Comparison of ENCODE assay signal across 27 cellular contexts in the genomic region with DNA sequence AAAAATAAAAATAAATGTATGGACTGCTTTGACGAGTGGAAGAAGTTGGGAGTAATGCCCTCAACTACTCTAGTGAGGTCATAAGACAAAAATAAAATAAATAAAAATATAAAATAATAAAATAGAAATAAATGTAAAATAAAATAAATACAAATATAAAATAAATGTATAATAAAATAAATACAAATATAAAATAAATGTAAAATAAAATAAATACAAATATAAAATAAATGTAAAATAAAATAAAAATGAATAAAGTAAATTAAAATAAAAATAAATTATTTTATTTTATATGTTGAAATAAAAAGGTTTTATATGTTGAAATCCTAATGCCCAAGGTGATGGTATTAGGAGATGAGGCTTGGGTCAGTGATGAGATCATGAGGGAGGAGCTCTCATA. TPM values are rescaled to one million over a fixed set of nuclear protein-coding genes. Genes with fewer than 3 reads are reported as not detected.
A peak's percentile ranks its signal among the peaks of the same experiment; 100 is the strongest.
DNase-seq lines count a peak whose midpoint lies in the region; ATAC-seq, FAIRE-seq and TF ChIP-seq lines count a peak whose summit lies in the region.
"Had no signal": no experiment of that assay in that cellular context is flagged by ENCODE, and none has a peak within 500 bp of the region (broad histone marks: within the 10 kb centered on the region; RNA-seq: fewer than 3 reads in every experiment).

No MANE protein-coding gene starts in this region.

- H3K9ac ChIP-seq in kidney (ENCODE audit: low read length in 2 of 2), result no peak overlapping the region
- H3K9ac ChIP-seq: KMS-11 had no signal

- no peaks in the 10 kb centered on the region for H3K36me3 Mint-ChIP-seq in T-cell
- H3K36me3 Mint-ChIP-seq: CD4-positive, CD25-positive, alpha-beta regulatory T cell had no signal

- peak overlapping the region; percentile 79 for H3K27ac ChIP-seq in left ventricle myocardium inferior (replicated peaks)
- H3K27ac ChIP-seq in right atrium auricular region, result no peak overlapping the region
- no peak overlapping the region for H3K27ac ChIP-seq in kidney (ENCODE audit: low read depth in 2 of 2, low read length in 2 of 2)
- H3K27ac ChIP-seq: KMS-11 had no signal

- no peak for DNase-seq in left ventricle myocardium inferior
- no peak for DNase-seq in right atrium auricular region (ENCODE audit: low spot score)
- no peak for DNase-seq in kidney
- no peak for DNase-seq in T-cell
- no peak for DNase-seq in epidermal melanocyte (ENCODE audit: insufficient read length, low spot score)
- no peak for DNase-seq in NCI-H1436 treated with DMSO at 0.1 percent for 48 hours (lab: John Stamatoyannopoulos, UW)
- DNase-seq in OCI-M2 (lab: John Stamatoyannopoulos, UW; ENCODE audit: unreplicated experiment), result no peak
- DNase-seq: CD4-positive, CD25-positive, alpha-beta regulatory T cell; COR-L47; DND-41; GOT3; NCI-H1105; NCI-H1694; NCI-H2081; NCI-H2171; NCI-H524 treated with DMSO at 0.1 percent for 48 hours; RPMI8226; SIG-M5; T-helper 1 cell had no signal

- FAIRE-seq in TTC549 (lab: Jason Lieb, UNC) (peak; percentile 96), kidney (lab: Jason Lieb, UNC) (peak; percentile 99)
- FAIRE-seq: GM12892, GM18507 had no signal

- H3K27me3 ChIP-seq in left ventricle myocardium inferior (ENCODE audit: low read depth) (peaks cover 4% of the 10 kb centered on the region), right atrium auricular region (no peaks in the 10 kb centered on the region)

- peaks cover 21 to 32% of the 10 kb centered on the region in 2 donors for H3K27me3 Mint-ChIP-seq in T-cell

- CTCF ChIA-PET in T-cell (lab: Charles Lee), result no interaction called here

- H3K27ac Mint-ChIP-seq in T-cell, result no peak overlapping the region
- H3K27ac Mint-ChIP-seq: CD4-positive, CD25-positive, alpha-beta regulatory T cell had no signal

- no peak for ATAC-seq in T-cell (replicated peaks in 1 of 4)
- ATAC-seq: HCT116 had no signal

- peaks cover 0 to 4% (median 3%) of the 10 kb centered on the region in 3 donors for H3K9me3 Mint-ChIP-seq in T-cell

- POLR2A ChIA-PET in T-cell (lab: Charles Lee), result no interaction called here

- no peaks in the 10 kb centered on the region for H3K4me1 Mint-ChIP-seq in T-cell
- H3K4me1 Mint-ChIP-seq: CD4-positive, CD25-positive, alpha-beta regulatory T cell had no signal

- H3K9me3 ChIP-seq in left ventricle myocardium inferior (replicated peaks) (peaks cover 2% of the 10 kb centered on the region), right atrium auricular region (peaks cover 0 to 2% of the 10 kb centered on the region in 2 donors), kidney (ENCODE audit: control insufficient read depth in 1 of 2, low read length in 2 of 2) (no peaks in the 10 kb centered on the region)

- TF ChIP-seq CTCF in left ventricle myocardium inferior (IDR thresholded peaks at IDR 0.05; ENCODE audit: borderline replicate concordance) (no peak), right atrium auricular region (IDR thresholded peaks at IDR 0.05) (no peak), kidney (IDR thresholded peaks at IDR 0.05; ENCODE audit: borderline replicate concordance, extremely low read depth, insufficient read depth) (no peak)

- H3K4me1 ChIP-seq in left ventricle myocardium inferior (peaks cover 20% of the 10 kb centered on the region), right atrium auricular region (peaks cover 0 to 9% of the 10 kb centered on the region in 2 donors), kidney (ENCODE audit: control insufficient read depth in 1 of 2, insufficient read depth in 1 of 2, low read depth in 1 of 2, low read length in 2 of 2) (peaks cover 0 to 3% of the 10 kb centered on the region in 2 donors)

- no peak overlapping the region for H3K4me3 Mint-ChIP-seq in T-cell
- H3K4me3 Mint-ChIP-seq: CD4-positive, CD25-positive, alpha-beta regulatory T cell had no signal

- intact Hi-C loops in left ventricle myocardium inferior (cut with micrococcal nuclease), result no loop called here
- intact Hi-C loops in kidney (cut with DNase I), result no loop called here

- H3K36me3 ChIP-seq in left ventricle myocardium inferior, result no peaks in the 10 kb centered on the region
- no peaks in the 10 kb centered on the region for H3K36me3 ChIP-seq in right atrium auricular region
- no peaks in the 10 kb centered on the region for H3K36me3 ChIP-seq in kidney (ENCODE audit: control insufficient read depth in 1 of 2, insufficient read depth in 2 of 2, low read length in 2 of 2)

- H3K4me3 ChIP-seq in left ventricle myocardium inferior (no peak overlapping the region), right atrium auricular region (no peak overlapping the region), kidney (ENCODE audit: low read length in 2 of 2) (no peak overlapping the region)

RNA-seq across cellular contexts. Expression of a gene that starts 20.1 kb away (rescaled TPM):
- not detected for total RNA-seq in left ventricle myocardium inferior
- total RNA-seq in right atrium auricular region, result not detected
- not detected for total RNA-seq in kidney
- polyA plus RNA-seq in kidney (ENCODE audit: insufficient read depth, low read depth, low replicate concordance), result not detected
- total RNA-seq in T-cell, result not detected
- total RNA-seq: A172; CD4-positive, CD25-positive, alpha-beta regulatory T cell; HT1080; OCI-LY7 had no signal
- polyA plus RNA-seq: CD4-positive, CD25-positive, alpha-beta regulatory T cell had no signal

RNA-seq across cellular contexts. Expression of a gene that starts 50.4 kb away (rescaled TPM):
- 33.5 TPM for total RNA-seq in left ventricle myocardium inferior
- 100 to 1,000 TPM in 1 of 2 donors, 10 to 100 TPM in 1; 72.4 to 104 TPM for total RNA-seq in right atrium auricular region
- total RNA-seq in kidney, result 36.4 TPM
- polyA plus RNA-seq in kidney (ENCODE audit: insufficient read depth, low read depth, low replicate concordance), result 20.7 TPM
- total RNA-seq in T-cell, result 1 to 10 TPM; 1.2 to 3.4 (median 2.8) TPM
- total RNA-seq: OCI-LY7 had no signal
